ENCODE assay signal across 23 cellular contexts in the genomic region with DNA sequence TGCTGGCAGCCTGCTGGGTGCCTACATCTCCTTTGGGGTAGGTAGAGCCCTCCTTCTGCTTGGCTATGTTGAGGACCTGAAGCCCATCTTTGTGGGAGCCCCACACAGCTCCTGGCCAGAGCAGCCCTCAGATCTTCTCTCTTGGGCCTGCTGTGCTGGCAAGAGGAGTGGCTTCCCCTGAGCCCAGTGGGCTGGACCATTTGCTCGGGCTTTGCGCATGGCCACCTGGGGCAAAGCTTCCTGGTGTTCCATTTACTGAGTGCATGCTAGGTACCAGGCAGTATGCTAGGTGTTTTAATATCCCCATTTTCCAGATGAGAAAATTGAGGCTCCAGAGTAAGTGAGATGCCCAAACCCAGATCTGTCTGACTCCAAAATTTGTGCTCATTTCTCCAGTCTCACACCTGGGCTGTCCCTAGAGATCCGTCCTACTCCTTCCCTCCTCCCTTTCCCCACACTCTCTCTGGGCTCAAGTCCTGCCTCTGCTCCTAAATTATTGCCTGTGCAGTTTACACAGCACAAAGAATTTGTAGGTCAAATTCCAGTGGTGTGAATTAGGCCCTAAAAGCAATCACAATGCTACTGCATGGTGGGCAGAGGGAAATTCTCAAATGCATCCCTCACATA. TPM values are rescaled to one million over a fixed set of nuclear protein-coding genes. Genes with fewer than 3 reads are reported as not detected.
DNase-seq lines count a peak whose midpoint lies in the region; ATAC-seq and TF ChIP-seq lines count a peak whose summit lies in the region.
"Had no signal": no experiment of that assay in that cellular context is flagged by ENCODE, and none has a peak within 500 bp of the region (broad histone marks: within the 10 kb centered on the region; RNA-seq: fewer than 3 reads in every experiment).

No MANE protein-coding gene starts in this region.

- no peak overlapping the region for H3K4me3 ChIP-seq in endodermal cell (ENCODE audit: low read length)
- H3K4me3 ChIP-seq in mesenchymal stem cell (ENCODE audit: insufficient read depth in 1 of 2, low read depth in 1 of 2, low read length in 2 of 2), result no peak overlapping the region
- H3K4me3 ChIP-seq in tibial artery, result no peak overlapping the region
- no peak overlapping the region for H3K4me3 ChIP-seq in sigmoid colon
- H3K4me3 ChIP-seq: upper lobe of left lung had no signal

- peaks cover 3% of the 10 kb centered on the region for H3K4me1 Mint-ChIP-seq in endodermal cell
- H3K4me1 Mint-ChIP-seq in naive thymus-derived CD8-positive, alpha-beta T cell, result peaks cover 5 to 8% (median 5%) of the 10 kb centered on the region in 4 donors

- TF ChIP-seq CTCF in endodermal cell (conservative IDR thresholded peaks at IDR 0.05) (no peak), tibial artery (IDR thresholded peaks at IDR 0.05) (no peak), sigmoid colon (IDR thresholded peaks at IDR 0.05) (no peak)

- peak overlapping the region; percentile 12 for H4K8ac ChIP-seq in mesenchymal stem cell (ENCODE audit: low read length)

- H3K4me3 Mint-ChIP-seq in endodermal cell, result no peak overlapping the region
- no peak overlapping the region for H3K4me3 Mint-ChIP-seq in naive thymus-derived CD8-positive, alpha-beta T cell
- H3K4me3 Mint-ChIP-seq: CD14-positive monocyte; stimulated activated naive CD8-positive, alpha-beta T cell treated with anti-CD3 and anti-CD28 coated beads, Interleukin-15, amount 100 ng/mL, for 72 hours had no signal

- H3K23ac ChIP-seq in mesenchymal stem cell (ENCODE audit: low read length in 2 of 2), result no peak overlapping the region

- no peak overlapping the region for H3K18ac ChIP-seq in mesenchymal stem cell (ENCODE audit: low read depth in 1 of 2, low read length in 2 of 2)

- no peaks in the 10 kb centered on the region for H3K79me1 ChIP-seq in mesenchymal stem cell (replicated peaks; ENCODE audit: low read length, poor library complexity, severe bottlenecking)

- TF ChIP-seq EP300 in sigmoid colon (IDR thresholded peaks at IDR 0.05), result no peak

- H3K27me3 ChIP-seq in endodermal cell (ENCODE audit: control insufficient read depth, insufficient read depth, low read length, poor library complexity, severe bottlenecking) (no peaks in the 10 kb centered on the region), mesenchymal stem cell (ENCODE audit: control insufficient read depth in 1 of 2, insufficient read depth in 1 of 2, low read length in 2 of 2) (no peaks in the 10 kb centered on the region), tibial artery (no peaks in the 10 kb centered on the region), sigmoid colon (no peaks in the 10 kb centered on the region)
- H3K27me3 ChIP-seq: upper lobe of left lung had no signal

- TF ChIP-seq POLR2A in sigmoid colon (IDR thresholded peaks at IDR 0.05), result no peak

- H3K4me2 ChIP-seq in mesenchymal stem cell (ENCODE audit: low read length, poor library complexity, severe bottlenecking), result no peak overlapping the region
- H3K4me2 ChIP-seq: KMS-11 had no signal

- H3K9me3 ChIP-seq in endodermal cell (ENCODE audit: control insufficient read depth, low read length) (no peaks in the 10 kb centered on the region), mesenchymal stem cell (ENCODE audit: control insufficient read depth, low read length) (no peaks in the 10 kb centered on the region), tibial artery (no peaks in the 10 kb centered on the region), sigmoid colon (no peaks in the 10 kb centered on the region)
- H3K9me3 ChIP-seq: upper lobe of left lung had no signal

- no peak overlapping the region for H2BK15ac ChIP-seq in mesenchymal stem cell (ENCODE audit: low read depth, poor library complexity, severe bottlenecking)

- no peaks in the 10 kb centered on the region for H3K9me3 Mint-ChIP-seq in endodermal cell
- no peaks in the 10 kb centered on the region for H3K9me3 Mint-ChIP-seq in naive thymus-derived CD8-positive, alpha-beta T cell
- H3K9me3 Mint-ChIP-seq: CD14-positive monocyte; stimulated activated naive CD8-positive, alpha-beta T cell treated with anti-CD3 and anti-CD28 coated beads, Interleukin-15, amount 100 ng/mL, for 72 hours had no signal

- intact Hi-C loops in tibial artery (cut with DNase I; ENCODE audit: low total_unique reads), result loop anchor here (2.0 kb wide), 1 partner anchor 59 kb away; no protein-coding TSS in a partner anchor
- intact Hi-C loops in sigmoid colon (cut with DNase I), result no loop called here

- H3K36me3 ChIP-seq in endodermal cell (ENCODE audit: control insufficient read depth, insufficient read depth, low read length) (no peaks in the 10 kb centered on the region), mesenchymal stem cell (ENCODE audit: control insufficient read depth in 1 of 2, insufficient read depth in 2 of 2, low read depth in 1 of 2, low read length in 2 of 2) (no peaks in the 10 kb centered on the region), tibial artery (no peaks in the 10 kb centered on the region), sigmoid colon (no peaks in the 10 kb centered on the region)
- H3K36me3 ChIP-seq: upper lobe of left lung, WERI-Rb-1 had no signal

- 81 to 91% methylated on average over 3 of the region's 3 CpGs for WGBS in endodermal cell (ENCODE audit: insufficient coverage in 1 of 2, insufficient read length in 1 of 2), 2 experiments
- 83% methylated on average over 3 of the region's 3 CpGs for WGBS in mesenchymal stem cell
- 37 to 75% methylated on average over 3 of the region's 3 CpGs for whole genome bisulfite sequencing in sigmoid colon, 2 donors

- H3K9ac ChIP-seq in endodermal cell (ENCODE audit: extremely low read depth, low read length, poor library complexity, severe bottlenecking) (no peak overlapping the region), mesenchymal stem cell (ENCODE audit: low read length) (peak overlapping the region; percentile 70)
- H3K9ac ChIP-seq: KMS-11 had no signal

- H2BK5ac ChIP-seq in mesenchymal stem cell (ENCODE audit: low read depth, low read length, poor library complexity, severe bottlenecking), result no peak overlapping the region

- H2AK5ac ChIP-seq in mesenchymal stem cell (ENCODE audit: low read length, severe bottlenecking), result peak overlapping the region; percentile 7

- no peak overlapping the region for H4K91ac ChIP-seq in mesenchymal stem cell (ENCODE audit: low read length)

- H3K27ac Mint-ChIP-seq in endodermal cell, result no peak overlapping the region
- H3K27ac Mint-ChIP-seq in naive thymus-derived CD8-positive, alpha-beta T cell, result no peak overlapping the region
- H3K27ac Mint-ChIP-seq: stimulated activated naive CD8-positive, alpha-beta T cell treated with anti-CD3 and anti-CD28 coated beads, Interleukin-15, amount 100 ng/mL, for 72 hours had no signal

- no peak overlapping the region for H3K4ac ChIP-seq in mesenchymal stem cell (ENCODE audit: low read depth in 1 of 2, low read length in 2 of 2)

- H3K27ac ChIP-seq in endodermal cell (ENCODE audit: low read depth, low read length) (no peak overlapping the region), mesenchymal stem cell (ENCODE audit: low read length, poor library complexity, severe bottlenecking) (no peak overlapping the region), tibial artery (peak overlapping the region; percentile 35 to 81), sigmoid colon (peak overlapping the region in 1 of 4 donors; percentile 45)
- H3K27ac ChIP-seq: KMS-11, upper lobe of left lung, WERI-Rb-1 had no signal

- H3K36me3 Mint-ChIP-seq in endodermal cell (ENCODE audit: low read depth), result no peaks in the 10 kb centered on the region
- no peaks in the 10 kb centered on the region for H3K36me3 Mint-ChIP-seq in naive thymus-derived CD8-positive, alpha-beta T cell
- H3K36me3 Mint-ChIP-seq: CD14-positive monocyte had no signal

- H3K4me1 ChIP-seq in endodermal cell (ENCODE audit: control insufficient read depth, insufficient read depth, low read length) (peaks cover 2% of the 10 kb centered on the region), mesenchymal stem cell (ENCODE audit: control insufficient read depth, insufficient read depth, low read depth, low read length) (peaks cover 8% of the 10 kb centered on the region), tibial artery (peaks cover 0 to 37% (median 19%) of the 10 kb centered on the region in 4 donors), sigmoid colon (peaks cover 0 to 15% (median 9%) of the 10 kb centered on the region in 4 donors)

- no peaks in the 10 kb centered on the region for H3K27me3 Mint-ChIP-seq in endodermal cell (ENCODE audit: insufficient read depth)
- H3K27me3 Mint-ChIP-seq in naive thymus-derived CD8-positive, alpha-beta T cell, result no peaks in the 10 kb centered on the region
- H3K27me3 Mint-ChIP-seq: stimulated activated naive CD8-positive, alpha-beta T cell treated with anti-CD3 and anti-CD28 coated beads, Interleukin-15, amount 100 ng/mL, for 72 hours had no signal

- ATAC-seq in naive thymus-derived CD8-positive, alpha-beta T cell, result no peak
- no peak for ATAC-seq in HG03442 (IDR thresholded peaks at IDR 0.05; ENCODE audit: unreplicated experiment)
- no peak for ATAC-seq in GM18519 (IDR thresholded peaks at IDR 0.05; ENCODE audit: low FRiP score, unreplicated experiment)
- ATAC-seq: stimulated activated naive CD8-positive, alpha-beta T cell treated with anti-CD3 and anti-CD28 coated beads, Interleukin-15, amount 100 ng/mL, for 72 hours had no signal

- POLR2A ChIA-PET in naive thymus-derived CD8-positive, alpha-beta T cell (lab: Charles Lee), result no interaction called here

- H2BK12ac ChIP-seq in mesenchymal stem cell (ENCODE audit: low read length in 2 of 2), result no peak overlapping the region

- H3K14ac ChIP-seq in mesenchymal stem cell (ENCODE audit: low read length in 2 of 2), result no peak overlapping the region

- H2AFZ ChIP-seq in mesenchymal stem cell (ENCODE audit: low read depth, low read length), result no peak overlapping the region

- DNase-seq in GM04503 (ENCODE audit: low read depth) (peak; percentile 12), endodermal cell (peak; percentile 59), mesenchymal stem cell (no peak), tibial artery (no peak), sigmoid colon (no peak)
- DNase-seq in naive thymus-derived CD8-positive, alpha-beta T cell, result no peak
- DNase-seq: activated CD4-positive, alpha-beta T cell treated with anti-CD3 and anti-CD28 coated beads, Interleukin-2, amount 50 U/mL, for 4 hours; activated CD8-positive, alpha-beta memory T cell treated with anti-CD3 and anti-CD28 coated beads, Interleukin-2, amount 50 U/mL, for 4 hours; cortex of kidney; HCEC 1CT; NCI-H1694; NCI-H748 treated with DMSO at 0.1 percent for 48 hours; nucleus accumbens; retina; stimulated activated naive CD8-positive, alpha-beta T cell treated with anti-CD3 and anti-CD28 coated beads, Interleukin-15, amount 100 ng/mL, for 72 hours; WERI-Rb-1 had no signal

- no peak overlapping the region for H2BK120ac ChIP-seq in mesenchymal stem cell (ENCODE audit: low read depth, low read length)

RNA-seq across cellular contexts. Expression of a gene that starts 39.7 kb away (rescaled TPM):
- total RNA-seq in endodermal cell (not detected), sigmoid colon (not detected)
- polyA plus RNA-seq in endodermal cell (2013, experiment 1 of 2), result not detected
- polyA plus RNA-seq in endodermal cell (2013, experiment 2 of 2), result not detected
- polyA plus RNA-seq in mesenchymal stem cell (2013, experiment 1 of 2), result not detected
- not detected for polyA plus RNA-seq in mesenchymal stem cell (2013, experiment 2 of 2)
- total RNA-seq in naive thymus-derived CD8-positive, alpha-beta T cell, result not detected
- polyA plus RNA-seq in naive thymus-derived CD8-positive, alpha-beta T cell, result not detected
- not detected for polyA plus RNA-seq in sigmoid colon
- total RNA-seq: lung microvascular endothelial cell, OCI-LY7, upper lobe of left lung had no signal
- polyA plus RNA-seq: CD14-positive monocyte had no signal

RNA-seq across cellular contexts. Expression of a gene that starts 57.5 kb away (rescaled TPM):
- total RNA-seq in endodermal cell, result 10 to 100 TPM; 14.8 to 15.2 TPM
- 4.8 TPM for polyA plus RNA-seq in endodermal cell (2013, experiment 1 of 2)
- 5.3 TPM for polyA plus RNA-seq in endodermal cell (2013, experiment 2 of 2)
- polyA plus RNA-seq in mesenchymal stem cell (2013, experiment 1 of 2), result 35.2 TPM
- polyA plus RNA-seq in mesenchymal stem cell (2013, experiment 2 of 2), result 34.9 TPM
- total RNA-seq in naive thymus-derived CD8-positive, alpha-beta T cell, result 10 to 100 TPM; 24.7 to 32.3 TPM
- polyA plus RNA-seq in naive thymus-derived CD8-positive, alpha-beta T cell, result 1 to 10 TPM in 1 of 3 donors, under 1 TPM in 2; 0.90 to 3.0 (median 0.93) TPM
- 10 to 100 TPM; 27.8 to 43.2 (median 36.3) TPM for total RNA-seq in sigmoid colon
- polyA plus RNA-seq in sigmoid colon, result 10 to 100 TPM; 39.0 to 45.5 (median 39.8) TPM

Comparison
In these comparisons a context has a peak if more than half of its experiments do, and no peak if none do; other contexts are left out.
1. DNase-seq: peak in GM04503 (single experiment) and endodermal cell (single experiment); none in mesenchymal stem cell (single experiment), tibial artery (0 of 2), naive thymus-derived CD8-positive, alpha-beta T cell (0 of 10) and sigmoid colon (single experiment).
2. H3K27ac ChIP-seq: peak in tibial artery (2 of 2); none in endodermal cell (single experiment) and mesenchymal stem cell (single experiment).